1 cellular context compared by ENCODE assay signal in genomic region chr1:38291906-38292521, GRCh38.
TF ChIP-seq lines count a peak whose summit lies in the region.

No MANE protein-coding gene starts in this region.

TF ChIP-seq in WTC11, 78 proteins besides CTCF, POLR2A, EP300 and RAD21 (continued from another document):
- TF ChIP-seq NFYB (CRISPR knock-in tag; conservative IDR thresholded peaks at IDR 0.05; ENCODE audit: low read depth) = no peak
- TF ChIP-seq ZNF396 (CRISPR knock-in tag; IDR thresholded peaks at IDR 0.05; ENCODE audit: borderline replicate concordance) = no peak
- TF ChIP-seq GABPB1 (CRISPR knock-in tag; IDR thresholded peaks at IDR 0.05) = no peak
- no peak for TF ChIP-seq FOXK1 (CRISPR knock-in tag; IDR thresholded peaks at IDR 0.05)
- TF ChIP-seq, protein P1, sequence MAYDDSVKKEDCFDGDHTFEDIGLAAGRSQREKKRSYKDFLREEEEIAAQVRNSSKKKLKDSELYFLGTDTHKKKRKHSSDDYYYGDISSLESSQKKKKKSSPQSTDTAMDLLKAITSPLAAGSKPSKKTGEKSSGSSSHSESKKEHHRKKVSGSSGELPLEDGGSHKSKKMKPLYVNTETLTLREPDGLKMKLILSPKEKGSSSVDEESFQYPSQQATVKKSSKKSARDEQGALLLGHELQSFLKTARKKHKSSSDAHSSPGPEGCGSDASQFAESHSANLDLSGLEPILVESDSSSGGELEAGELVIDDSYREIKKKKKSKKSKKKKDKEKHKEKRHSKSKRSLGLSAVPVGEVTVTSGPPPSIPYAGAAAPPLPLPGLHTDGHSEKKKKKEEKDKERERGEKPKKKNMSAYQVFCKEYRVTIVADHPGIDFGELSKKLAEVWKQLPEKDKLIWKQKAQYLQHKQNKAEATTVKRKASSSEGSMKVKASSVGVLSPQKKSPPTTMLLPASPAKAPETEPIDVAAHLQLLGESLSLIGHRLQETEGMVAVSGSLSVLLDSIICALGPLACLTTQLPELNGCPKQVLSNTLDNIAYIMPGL (CRISPR knock-in tag; IDR thresholded peaks at IDR 0.05) = no peak
- TF ChIP-seq OVOL2 (CRISPR knock-in tag; IDR thresholded peaks at IDR 0.05; ENCODE audit: borderline replicate concordance) = no peak
- no peak for TF ChIP-seq ATF1 (CRISPR knock-in tag; IDR thresholded peaks at IDR 0.05)
- no peak for TF ChIP-seq ELF4 (CRISPR knock-in tag; IDR thresholded peaks at IDR 0.05; ENCODE audit: low read depth)
- peak; percentile 55; the same call in 1 of the 2 replicates for TF ChIP-seq PRDM15 (CRISPR knock-in tag; IDR thresholded peaks at IDR 0.05)
- no peak for TF ChIP-seq ZNF219 (CRISPR knock-in tag; IDR thresholded peaks at IDR 0.05; ENCODE audit: borderline replicate concordance)
- TF ChIP-seq ESRRA (CRISPR knock-in tag; IDR thresholded peaks at IDR 0.05; ENCODE audit: borderline replicate concordance) = no peak
- no peak for TF ChIP-seq USF2 (CRISPR knock-in tag; IDR thresholded peaks at IDR 0.05)
- TF ChIP-seq, protein P2, sequence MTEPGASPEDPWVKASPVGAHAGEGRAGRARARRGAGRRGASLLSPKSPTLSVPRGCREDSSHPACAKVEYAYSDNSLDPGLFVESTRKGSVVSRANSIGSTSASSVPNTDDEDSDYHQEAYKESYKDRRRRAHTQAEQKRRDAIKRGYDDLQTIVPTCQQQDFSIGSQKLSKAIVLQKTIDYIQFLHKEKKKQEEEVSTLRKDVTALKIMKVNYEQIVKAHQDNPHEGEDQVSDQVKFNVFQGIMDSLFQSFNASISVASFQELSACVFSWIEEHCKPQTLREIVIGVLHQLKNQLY (CRISPR knock-in tag; IDR thresholded peaks at IDR 0.05) = no peak
- no peak for TF ChIP-seq ZNF317 (CRISPR knock-in tag; IDR thresholded peaks at IDR 0.05; ENCODE audit: borderline replicate concordance, low read depth)
- TF ChIP-seq JUN (CRISPR knock-in tag; IDR thresholded peaks at IDR 0.05) = no peak
- TF ChIP-seq GRHL2 (CRISPR knock-in tag; IDR thresholded peaks at IDR 0.05; ENCODE audit: insufficient replicate concordance, severe bottlenecking) = no peak
- 0 out of 2 replicates have a peak, but pooled peaks have one; percentile 26 for TF ChIP-seq E2F5 (CRISPR knock-in tag; IDR thresholded peaks at IDR 0.05)
- TF ChIP-seq ZNF532 (CRISPR knock-in tag; IDR thresholded peaks at IDR 0.05; ENCODE audit: borderline replicate concordance) = no peak
- no peak for TF ChIP-seq ATF2 (CRISPR knock-in tag; IDR thresholded peaks at IDR 0.05; ENCODE audit: borderline replicate concordance, low read depth)
- TF ChIP-seq, protein P3, sequence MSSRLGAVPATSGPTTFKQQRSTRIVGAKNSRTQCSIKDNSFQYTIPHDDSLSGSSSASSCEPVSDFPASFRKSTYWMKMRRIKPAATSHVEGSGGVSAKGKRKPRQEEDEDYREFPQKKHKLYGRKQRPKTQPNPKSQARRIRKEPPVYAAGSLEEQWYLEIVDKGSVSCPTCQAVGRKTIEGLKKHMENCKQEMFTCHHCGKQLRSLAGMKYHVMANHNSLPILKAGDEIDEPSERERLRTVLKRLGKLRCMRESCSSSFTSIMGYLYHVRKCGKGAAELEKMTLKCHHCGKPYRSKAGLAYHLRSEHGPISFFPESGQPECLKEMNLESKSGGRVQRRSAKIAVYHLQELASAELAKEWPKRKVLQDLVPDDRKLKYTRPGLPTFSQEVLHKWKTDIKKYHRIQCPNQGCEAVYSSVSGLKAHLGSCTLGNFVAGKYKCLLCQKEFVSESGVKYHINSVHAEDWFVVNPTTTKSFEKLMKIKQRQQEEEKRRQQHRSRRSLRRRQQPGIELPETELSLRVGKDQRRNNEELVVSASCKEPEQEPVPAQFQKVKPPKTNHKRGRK (CRISPR knock-in tag; IDR thresholded peaks at IDR 0.05; ENCODE audit: borderline replicate concordance) = no peak
- no peak for TF ChIP-seq CREM (CRISPR knock-in tag; IDR thresholded peaks at IDR 0.05)
- peak; percentile 48; the same call in 1 of the 2 replicates for TF ChIP-seq ZNF423 (CRISPR knock-in tag; IDR thresholded peaks at IDR 0.05)
